Comparison of ENCODE assay signal across 19 cellular contexts in genomic region chr5:37490411-37490810, GRCh38.
DNase-seq lines count a peak whose midpoint lies in the region; ATAC-seq and TF ChIP-seq lines count a peak whose summit lies in the region.
"Had no signal": no experiment of that assay in that cellular context is flagged by ENCODE, and none has a peak within 500 bp of the region (broad histone marks: within the 10 kb centered on the region; RNA-seq: fewer than 3 reads in every experiment).

No MANE protein-coding gene starts in this region.

- no peak overlapping the region for H3K9ac ChIP-seq in OCI-LY1 (ENCODE audit: low read length)
- no peak overlapping the region for H3K9ac ChIP-seq in endodermal cell (ENCODE audit: extremely low read depth, low read length, poor library complexity, severe bottlenecking)
- no peak overlapping the region for H3K9ac ChIP-seq in Karpas-422 (ENCODE audit: low read length)

- H3K79me2 ChIP-seq in OCI-LY1 (ENCODE audit: insufficient read depth, low read length) (no peaks in the 10 kb centered on the region), Karpas-422 (ENCODE audit: low read length) (peaks cover 8% of the 10 kb centered on the region)

- H3K4me3 ChIP-seq in OCI-LY1 (ENCODE audit: low read depth, low read length, poor library complexity, severe bottlenecking) (no peak overlapping the region), endodermal cell (ENCODE audit: low read length) (no peak overlapping the region), Karpas-422 (ENCODE audit: low read length) (no peak overlapping the region)

- TF ChIP-seq CTCF in OCI-LY1 (IDR thresholded peaks at IDR 0.05; ENCODE audit: low read length) (no peak), endodermal cell (conservative IDR thresholded peaks at IDR 0.05) (no peak)

- intact Hi-C loops in activated T-helper 2 cell treated with anti-CD3 and anti-CD28 coated beads, Interferon-gamma antibody, Interleukin-2, Interleukin-4, amounts not matched to agents 10 μg/mL and 5 μg/mL and 100 μg/mL, durations not matched to agents 14 hours and 24 hours and 36 hours (cut with micrococcal nuclease), result no loop called here

- H3K36me3 ChIP-seq in OCI-LY1 (ENCODE audit: insufficient read depth, low read length) (peaks cover 11% of the 10 kb centered on the region), endodermal cell (ENCODE audit: control insufficient read depth, insufficient read depth, low read length) (no peaks in the 10 kb centered on the region), Karpas-422 (ENCODE audit: insufficient read depth, low read length) (peaks cover 6% of the 10 kb centered on the region; the same call in 1 of the 2 replicates)
- H3K36me3 ChIP-seq: BE2C had no signal

- WGBS in endodermal cell (ENCODE audit: insufficient coverage in 1 of 2, insufficient read length in 1 of 2), 2 experiments, result 94% methylated on average over 2 of the region's 2 CpGs; no CpG with 5 or more reads in 1 of the 2 experiments

- no peak overlapping the region for H2AFZ ChIP-seq in OCI-LY1 (ENCODE audit: low read length)
- no peak overlapping the region for H2AFZ ChIP-seq in Karpas-422 (ENCODE audit: low read length)

- no peaks in the 10 kb centered on the region for H3K4me1 ChIP-seq in OCI-LY1 (ENCODE audit: insufficient read depth, low read length, severe bottlenecking)
- H3K4me1 ChIP-seq in endodermal cell (ENCODE audit: control insufficient read depth, insufficient read depth, low read length), result no peaks in the 10 kb centered on the region
- no peaks in the 10 kb centered on the region for H3K4me1 ChIP-seq in Karpas-422 (ENCODE audit: low read length)
- H3K4me1 ChIP-seq: BE2C had no signal

- H3K27ac Mint-ChIP-seq in endodermal cell, result peak overlapping the region; percentile 49
- no peak overlapping the region for H3K27ac Mint-ChIP-seq in activated T-helper 2 cell treated with anti-CD3 and anti-CD28 coated beads, Interferon-gamma antibody, Interleukin-2, Interleukin-4, amounts not matched to agents 10 μg/mL and 5 μg/mL and 100 μg/mL, durations not matched to agents 14 hours and 24 hours and 36 hours
- H3K27ac Mint-ChIP-seq: CD4-positive, alpha-beta T cell; T-cell had no signal

- no peaks in the 10 kb centered on the region for H3K27me3 Mint-ChIP-seq in endodermal cell (ENCODE audit: insufficient read depth)
- no peaks in the 10 kb centered on the region for H3K27me3 Mint-ChIP-seq in activated T-helper 2 cell treated with anti-CD3 and anti-CD28 coated beads, Interferon-gamma antibody, Interleukin-2, Interleukin-4, amounts not matched to agents 10 μg/mL and 5 μg/mL and 100 μg/mL, durations not matched to agents 14 hours and 24 hours and 36 hours (ENCODE audit: low read depth)
- H3K27me3 Mint-ChIP-seq: CD4-positive, alpha-beta T cell; T-cell had no signal

- DNase-seq in SIG-M5 treated with dmso at 0.1 percent for 504 hours (lab: John Stamatoyannopoulos, UW; ENCODE audit: unreplicated experiment) (peak; percentile 4), SIG-M5 (lab: John Stamatoyannopoulos, UW) (no peak), endodermal cell (no peak), Karpas-422 (no peak)
- no peak for DNase-seq in activated T-helper 2 cell treated with anti-CD3 and anti-CD28 coated beads, Interferon-gamma antibody, Interleukin-2, Interleukin-4, amounts not matched to agents 10 μg/mL and 5 μg/mL and 100 μg/mL, durations not matched to agents 14 hours and 24 hours and 36 hours (ENCODE audit: low spot score)
- DNase-seq: CD4-positive, alpha-beta T cell; DMS153; GDM1; HCEC 1CT; KBM-7; NCI-H1048; NCI-H1436 treated with DMSO at 0.1 percent for 48 hours; NCI-H2029 treated with DMSO at 0.1 percent for 48 hours; NCI-H510A; NCI-H748 treated with DMSO at 0.1 percent for 48 hours; T-cell had no signal

- no peaks in the 10 kb centered on the region for H3F3A ChIP-seq in OCI-LY1 (ENCODE audit: insufficient read depth, low read length)

- H3K4me3 Mint-ChIP-seq in endodermal cell, result no peak overlapping the region
- no peak overlapping the region for H3K4me3 Mint-ChIP-seq in activated T-helper 2 cell treated with anti-CD3 and anti-CD28 coated beads, Interferon-gamma antibody, Interleukin-2, Interleukin-4, amounts not matched to agents 10 μg/mL and 5 μg/mL and 100 μg/mL, durations not matched to agents 14 hours and 24 hours and 36 hours (ENCODE audit: low read depth)
- H3K4me3 Mint-ChIP-seq: CD4-positive, alpha-beta T cell; T-cell had no signal

- H3K9me2 ChIP-seq in OCI-LY1 (ENCODE audit: low read depth, low read length), result no peaks in the 10 kb centered on the region
- H3K9me2 ChIP-seq in Karpas-422 (replicated peaks; ENCODE audit: insufficient read depth, low read length), result no peaks in the 10 kb centered on the region

- H3K4me1 Mint-ChIP-seq in endodermal cell, result no peaks in the 10 kb centered on the region
- H3K4me1 Mint-ChIP-seq in activated T-helper 2 cell treated with anti-CD3 and anti-CD28 coated beads, Interferon-gamma antibody, Interleukin-2, Interleukin-4, amounts not matched to agents 10 μg/mL and 5 μg/mL and 100 μg/mL, durations not matched to agents 14 hours and 24 hours and 36 hours (ENCODE audit: low read depth), result peaks cover 6% of the 10 kb centered on the region

- H3K4me2 ChIP-seq in OCI-LY1 (ENCODE audit: low read length), result no peak overlapping the region
- H3K4me2 ChIP-seq in Karpas-422 (ENCODE audit: low read depth, low read length, poor library complexity, severe bottlenecking), result no peak overlapping the region

- H4K20me1 ChIP-seq in OCI-LY1 (ENCODE audit: insufficient read depth, low read length), result no peaks in the 10 kb centered on the region
- H4K20me1 ChIP-seq in Karpas-422 (ENCODE audit: insufficient read depth, low read depth, low read length), result no peaks in the 10 kb centered on the region

- peaks cover 16% of the 10 kb centered on the region for H3K36me3 Mint-ChIP-seq in endodermal cell (ENCODE audit: low read depth)
- peaks cover 24% of the 10 kb centered on the region for H3K36me3 Mint-ChIP-seq in activated T-helper 2 cell treated with anti-CD3 and anti-CD28 coated beads, Interferon-gamma antibody, Interleukin-2, Interleukin-4, amounts not matched to agents 10 μg/mL and 5 μg/mL and 100 μg/mL, durations not matched to agents 14 hours and 24 hours and 36 hours (ENCODE audit: low read depth)

- H3K9me3 Mint-ChIP-seq in endodermal cell, result no peaks in the 10 kb centered on the region
- peaks cover 20% of the 10 kb centered on the region for H3K9me3 Mint-ChIP-seq in activated T-helper 2 cell treated with anti-CD3 and anti-CD28 coated beads, Interferon-gamma antibody, Interleukin-2, Interleukin-4, amounts not matched to agents 10 μg/mL and 5 μg/mL and 100 μg/mL, durations not matched to agents 14 hours and 24 hours and 36 hours
- H3K9me3 Mint-ChIP-seq: CD4-positive, alpha-beta T cell had no signal

- ATAC-seq in GM18517 (IDR thresholded peaks at IDR 0.05; ENCODE audit: unreplicated experiment), result no peak
- ATAC-seq: T-cell had no signal

- peaks cover 3% of the 10 kb centered on the region; the same call in 1 of the 2 replicates for H3K9me3 ChIP-seq in OCI-LY1 (ENCODE audit: low read length)
- peaks cover 8% of the 10 kb centered on the region for H3K9me3 ChIP-seq in endodermal cell (ENCODE audit: control insufficient read depth, low read length)
- peaks cover 7% of the 10 kb centered on the region; the same call in 1 of the 2 replicates for H3K9me3 ChIP-seq in Karpas-422 (ENCODE audit: low read length)
- H3K9me3 ChIP-seq: BE2C had no signal

- peak overlapping the region; percentile 31 for H3K27ac ChIP-seq in OCI-LY1 (ENCODE audit: low read depth, low read length, poor library complexity, severe bottlenecking)
- H3K27ac ChIP-seq in endodermal cell (ENCODE audit: low read depth, low read length), result no peak overlapping the region
- H3K27ac ChIP-seq in Karpas-422 (ENCODE audit: low read length), result no peak overlapping the region

- H3K27me3 ChIP-seq in OCI-LY1 (ENCODE audit: insufficient read depth, low read length), result no peaks in the 10 kb centered on the region
- no peaks in the 10 kb centered on the region for H3K27me3 ChIP-seq in endodermal cell (ENCODE audit: control insufficient read depth, insufficient read depth, low read length, poor library complexity, severe bottlenecking)
- no peaks in the 10 kb centered on the region for H3K27me3 ChIP-seq in Karpas-422 (ENCODE audit: low read length)
- H3K27me3 ChIP-seq: BE2C had no signal
